ENCODE assay signal across 21 cellular contexts in the genomic region with DNA sequence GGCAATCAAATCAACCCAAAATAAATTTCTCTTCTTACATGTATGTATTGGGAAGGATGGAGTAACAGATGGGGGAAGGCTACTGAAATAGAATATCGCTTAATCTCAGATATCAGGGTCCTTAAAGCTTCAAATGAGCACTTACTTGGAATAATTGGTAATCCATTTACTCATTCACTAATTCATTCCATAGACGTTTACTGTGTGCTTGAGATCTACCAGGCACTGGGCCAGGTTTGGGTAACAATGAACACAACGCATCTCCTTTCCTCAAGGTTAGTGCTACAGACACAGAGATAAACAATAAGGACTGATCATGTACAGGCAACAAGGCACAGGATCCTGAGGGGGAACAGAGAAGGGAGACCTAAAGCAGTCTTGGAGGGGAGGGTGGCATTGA.
"Had no signal": no experiment of that assay in that cellular context is flagged by ENCODE, and none has a peak within 500 bp of the region (broad histone marks: within the 10 kb centered on the region; RNA-seq: fewer than 3 reads in every experiment).

No MANE protein-coding gene starts in this region.

- H3K4me1 ChIP-seq: colonic mucosa, left lung, prostate gland, sigmoid colon, stomach had no signal

- H3K4me3 Mint-ChIP-seq: dendritic cell treated with granulocyte-macrophage colony-stimulating factor and Interleukin-4, amounts not matched to agents 40 ng/mL and 50 ng/mL, for 4 days; naive thymus-derived CD8-positive, alpha-beta T cell; nephron progenitor cell; stimulated activated effector memory CD8-positive, alpha-beta T cell treated with anti-CD3 and anti-CD28 coated beads, Interleukin-12 subunit alpha, Interleukin-12 subunit beta, amount 100 ng/mL, for 72 hours; type B pancreatic cell had no signal

- H3K4me3 ChIP-seq: colonic mucosa, esophagus squamous epithelium, left lung, prostate gland, right atrium auricular region, sigmoid colon, stomach, thyroid gland had no signal

- H3K9me3 ChIP-seq: colonic mucosa, esophagus squamous epithelium, left lung, prostate gland, right atrium auricular region, sigmoid colon, stomach, thyroid gland had no signal

- H3K36me3 ChIP-seq: colonic mucosa, esophagus squamous epithelium, left lung, prostate gland, right atrium auricular region, sigmoid colon, stomach, thyroid gland had no signal

- H3K9me3 Mint-ChIP-seq: dendritic cell treated with granulocyte-macrophage colony-stimulating factor and Interleukin-4, amounts not matched to agents 40 ng/mL and 50 ng/mL, for 4 days; naive thymus-derived CD8-positive, alpha-beta T cell; stimulated activated effector memory CD8-positive, alpha-beta T cell treated with anti-CD3 and anti-CD28 coated beads, Interleukin-12 subunit alpha, Interleukin-12 subunit beta, amount 100 ng/mL, for 72 hours had no signal

- H3K27me3 ChIP-seq: colonic mucosa, esophagus squamous epithelium, left lung, right atrium auricular region, sigmoid colon, stomach, thyroid gland had no signal

- H3K27ac ChIP-seq: colonic mucosa, esophagus squamous epithelium, left lung, prostate gland, right atrium auricular region, sigmoid colon, stomach, thyroid gland had no signal

- H3K36me3 Mint-ChIP-seq: naive thymus-derived CD8-positive, alpha-beta T cell; stimulated activated effector memory CD8-positive, alpha-beta T cell treated with anti-CD3 and anti-CD28 coated beads, Interleukin-12 subunit alpha, Interleukin-12 subunit beta, amount 100 ng/mL, for 72 hours; type B pancreatic cell had no signal

- H3K27me3 Mint-ChIP-seq: type B pancreatic cell had no signal

- H3K4me1 Mint-ChIP-seq: naive thymus-derived CD8-positive, alpha-beta T cell; stimulated activated effector memory CD8-positive, alpha-beta T cell treated with anti-CD3 and anti-CD28 coated beads, Interleukin-12 subunit alpha, Interleukin-12 subunit beta, amount 100 ng/mL, for 72 hours had no signal

- H3K27ac Mint-ChIP-seq: dendritic cell treated with granulocyte-macrophage colony-stimulating factor and Interleukin-4, amounts not matched to agents 40 ng/mL and 50 ng/mL, for 4 days; naive thymus-derived CD8-positive, alpha-beta T cell; nephron progenitor cell; stimulated activated effector memory CD8-positive, alpha-beta T cell treated with anti-CD3 and anti-CD28 coated beads, Interleukin-12 subunit alpha, Interleukin-12 subunit beta, amount 100 ng/mL, for 72 hours; type B pancreatic cell had no signal

- ATAC-seq: left cardiac atrium; left lung; naive thymus-derived CD8-positive, alpha-beta T cell; stimulated activated effector memory CD8-positive, alpha-beta T cell treated with anti-CD3 and anti-CD28 coated beads, Interleukin-12 subunit alpha, Interleukin-12 subunit beta, amount 100 ng/mL, for 72 hours had no signal

- DNase-seq: colonic mucosa; effector CD8-positive, alpha-beta T cell; esophagus squamous epithelium; head of caudate nucleus; kidney; left cardiac atrium; left lung; naive thymus-derived CD8-positive, alpha-beta T cell; nephron progenitor cell; nucleus accumbens; sigmoid colon; stimulated activated CD4-positive, alpha-beta T cell treated with anti-CD3 and anti-CD28 coated beads, Interleukin-2, amount 100 ng/mL, for 24 hours; stimulated activated CD4-positive, alpha-beta T cell treated with anti-CD3 and anti-CD28 coated beads, Interleukin-4, amount 100 ng/mL, for 24 hours; stimulated activated naive CD4-positive, alpha-beta T cell treated with Interleukin-2 at 50 U/mL for 16 hours; stomach; thyroid gland had no signal
